11 cellular contexts compared by ENCODE assay signal in genomic region chr6:39882567-39882953, GRCh38. TPM values are rescaled to one million over a fixed set of nuclear protein-coding genes. Genes with fewer than 3 reads are reported as not detected.
DNase-seq lines count a peak whose midpoint lies in the region; ATAC-seq and TF ChIP-seq lines count a peak whose summit lies in the region.
"Had no signal": no experiment of that assay in that cellular context is flagged by ENCODE, and none has a peak within 500 bp of the region (broad histone marks: within the 10 kb centered on the region; RNA-seq: fewer than 3 reads in every experiment).

No MANE protein-coding gene starts in this region.

- no peaks in the 10 kb centered on the region for H3K23me2 ChIP-seq in H9 (ENCODE audit: insufficient read length, low read depth, low read length, poor library complexity, severe bottlenecking)

- H3K27ac Mint-ChIP-seq in mesothelial cell of epicardium (peak overlapping the region; percentile 88), H9 (peak overlapping the region in 1 of 3 experiments; percentile 30; a peak in 1 of 7 replicates)

- no peak overlapping the region for H2BK15ac ChIP-seq in H9 (ENCODE audit: low read depth, low read length)

- no peak overlapping the region for H3K18ac ChIP-seq in H9 (ENCODE audit: insufficient read length, low read depth, low read length)

- H4K20me1 ChIP-seq in H9 (ENCODE audit: control insufficient read depth, insufficient read depth, insufficient read length), result no peaks in the 10 kb centered on the region

- no peak overlapping the region for H3K4me3 Mint-ChIP-seq in mesothelial cell of epicardium
- no peak overlapping the region for H3K4me3 Mint-ChIP-seq in H9

- no peak overlapping the region for H3K23ac ChIP-seq in H9 (ENCODE audit: insufficient read length, low read depth, low read length)

- H3K36me3 ChIP-seq in thyroid gland (peaks cover 0 to 2% of the 10 kb centered on the region in 2 donors), suprapubic skin (peaks cover 6% of the 10 kb centered on the region)

- no peak overlapping the region for H2BK20ac ChIP-seq in H9 (ENCODE audit: low read depth, low read length, poor library complexity, severe bottlenecking)

- H4K8ac ChIP-seq in H9 (replicated peaks; ENCODE audit: insufficient read length, low read depth, low read length), result no peak overlapping the region

- no peak for TF ChIP-seq POLR2A in thyroid gland (IDR thresholded peaks at IDR 0.05)
- no peak for TF ChIP-seq POLR2A in suprapubic skin (IDR thresholded peaks at IDR 0.05)

- no peaks in the 10 kb centered on the region for H3K79me2 ChIP-seq in H9 (ENCODE audit: insufficient read depth, low read length)

- no peaks in the 10 kb centered on the region for H3K79me1 ChIP-seq in H9 (ENCODE audit: insufficient read depth, low read depth, low read length, poor library complexity, severe bottlenecking)

- no peak overlapping the region for H3T11ph ChIP-seq in H9 (ENCODE audit: low read length)

- no peaks in the 10 kb centered on the region for H3K9me3 Mint-ChIP-seq in mesothelial cell of epicardium
- H3K9me3 Mint-ChIP-seq in H9, result no peaks in the 10 kb centered on the region; a peak in 1 of 5 replicates

- peak overlapping the region in 2 of 3 donors; percentile 46 to 58 for H3K27ac ChIP-seq in thyroid gland
- no peak overlapping the region for H3K27ac ChIP-seq in H9 (ENCODE audit: insufficient read length, low read depth, low read length)
- H3K27ac ChIP-seq in suprapubic skin, result no peak overlapping the region
- H3K27ac ChIP-seq: VCaP had no signal

- H2BK12ac ChIP-seq in H9 (ENCODE audit: insufficient read length, low read depth, low read length), result no peak overlapping the region

- no peak overlapping the region for H3K9ac ChIP-seq in H9 (ENCODE audit: extremely low read depth, insufficient read length, low read length)

- intact Hi-C loops in thyroid gland (cut with DNase I), result no loop called here

- TF ChIP-seq EP300 in suprapubic skin (IDR thresholded peaks at IDR 0.05), result no peak

- 17 to 24% methylated on average over 8 of the region's 8 CpGs for WGBS in thyroid gland, 2 donors
- WGBS in H9 (ENCODE audit: extremely low coverage, insufficient read length, low lambda C conversion rate), result no CpG with 5 or more reads among the region's 8 CpGs
- WGBS in suprapubic skin, result 45% methylated on average over 8 of the region's 8 CpGs

- peaks cover 14 to 48% of the 10 kb centered on the region in 2 donors for H3K4me1 ChIP-seq in thyroid gland
- H3K4me1 ChIP-seq in H9 (ENCODE audit: insufficient read depth, low read length), result no peaks in the 10 kb centered on the region
- peaks cover 12% of the 10 kb centered on the region for H3K4me1 ChIP-seq in suprapubic skin

- H3K4me2 ChIP-seq in H9 (ENCODE audit: insufficient read depth, insufficient read length, low read length), result no peak overlapping the region

- no peak overlapping the region for H4K5ac ChIP-seq in H9 (ENCODE audit: insufficient read length, low read depth, low read length)

- TF ChIP-seq CTCF in epithelial cell of proximal tubule (conservative IDR thresholded peaks at IDR 0.05; ENCODE audit: low read depth, low read length) (no peak), mesothelial cell of epicardium (IDR thresholded peaks at IDR 0.05; ENCODE audit: unreplicated experiment) (no peak), thyroid gland (IDR thresholded peaks at IDR 0.05) (no peak), H9 (conservative IDR thresholded peaks at IDR 0.05) (no peak), suprapubic skin (IDR thresholded peaks at IDR 0.05) (no peak)

- no peak overlapping the region for H2AFZ ChIP-seq in H9 (ENCODE audit: low read length)

- H3K9me3 ChIP-seq in thyroid gland (no peaks in the 10 kb centered on the region), H9 (ENCODE audit: control insufficient read depth, low read depth, low read length) (no peaks in the 10 kb centered on the region), suprapubic skin (no peaks in the 10 kb centered on the region)

- ATAC-seq in GM19467 (IDR thresholded peaks at IDR 0.05; ENCODE audit: unreplicated experiment), result no peak
- ATAC-seq: left colon had no signal

- H2AK5ac ChIP-seq in H9 (ENCODE audit: insufficient read length, low read length), result no peak overlapping the region

- peak; percentile 98 for DNase-seq in LHCN-M2 (ENCODE audit: low read depth)
- peak; percentile 41 for DNase-seq in epithelial cell of proximal tubule (ENCODE audit: low read depth)
- DNase-seq in mesothelial cell of epicardium (ENCODE audit: low spot score in 2 of 2, unreplicated experiment in 2 of 2), result no peak
- DNase-seq in thyroid gland, result peak; percentile 62 to 72
- DNase-seq in H9, result no peak
- DNase-seq in NCI-H2196 treated with DMSO at 0.1 percent for 48 hours (lab: John Stamatoyannopoulos, UW; ENCODE audit: unreplicated experiment), result no peak
- DNase-seq in suprapubic skin (ENCODE audit: low spot score in 2 of 2), result no peak
- DNase-seq: H7 had no signal

- H4K91ac ChIP-seq in H9 (ENCODE audit: insufficient read length, low read depth, low read length), result no peak overlapping the region

- no peak overlapping the region for H2BK5ac ChIP-seq in H9 (ENCODE audit: insufficient read length, low read length)

- H3K4me3 ChIP-seq in epithelial cell of proximal tubule (ENCODE audit: low read depth, low read length) (no peak overlapping the region), thyroid gland (replicated peaks in 1 of 3) (no peak overlapping the region), suprapubic skin (no peak overlapping the region)

- H2BK120ac ChIP-seq in H9 (ENCODE audit: low read depth, low read length, poor library complexity, severe bottlenecking), result no peak overlapping the region

- H3K27me3 ChIP-seq in thyroid gland, result no peaks in the 10 kb centered on the region
- H3K27me3 ChIP-seq in H9 (ENCODE audit: insufficient read depth, low read length), result no peaks in the 10 kb centered on the region
- no peaks in the 10 kb centered on the region for H3K27me3 ChIP-seq in suprapubic skin

- H3K56ac ChIP-seq in H9 (ENCODE audit: insufficient read length, low read depth, low read length), result no peak overlapping the region

- H3K27me3 Mint-ChIP-seq in mesothelial cell of epicardium (ENCODE audit: low read depth) (no peaks in the 10 kb centered on the region), H9 (ENCODE audit: low read depth) (peaks cover 2% of the 10 kb centered on the region)

- H3K36me3 Mint-ChIP-seq in mesothelial cell of epicardium, result no peaks in the 10 kb centered on the region
- no peaks in the 10 kb centered on the region; a peak in 1 of 7 replicates for H3K36me3 Mint-ChIP-seq in H9 (ENCODE audit: insufficient read depth in 1 of 3, low read depth in 3 of 3)

- H3K4ac ChIP-seq in H9 (ENCODE audit: low read depth, low read length), result no peak overlapping the region

- H3K14ac ChIP-seq in H9 (ENCODE audit: insufficient read depth, low read length), result no peak overlapping the region

- peaks cover 11% of the 10 kb centered on the region for H3K4me1 Mint-ChIP-seq in mesothelial cell of epicardium
- peaks cover 3 to 8% of the 10 kb centered on the region in 2 experiments; a peak in 2 of 4 replicates for H3K4me1 Mint-ChIP-seq in H9

RNA-seq across cellular contexts. Expression of gene MOCS1, which starts 51.7 kb away (rescaled TPM):
- 13.5 and 13.9 TPM in 2 replicates for total RNA-seq in LHCN-M2 (2014; rRNA removed)
- polyA plus RNA-seq in LHCN-M2 (2012), result 10.7 TPM
- total RNA-seq in epithelial cell of proximal tubule, result 6.5 and 10.1 TPM in 2 replicates
- total RNA-seq in mesothelial cell of epicardium, result 3.3 to 4.1 TPM (median 3.8 TPM) in 3 replicates
- 10 to 100 TPM; 23.4 to 39.8 (median 33.1) TPM for total RNA-seq in thyroid gland
- 14.0 and 15.2 TPM in 2 replicates for total RNA-seq in H9 (2021)
- 10 to 100 TPM in 2 of 4 donors, 1 to 10 TPM in 2; 4.2 to 13.8 (median 10.2) TPM for total RNA-seq in suprapubic skin

Comparison
In these comparisons a context has a peak if more than half of its experiments do, and no peak if none do; other contexts are left out.
1. DNase-seq: peak in LHCN-M2 (single experiment), epithelial cell of proximal tubule (single experiment) and thyroid gland (2 of 2); none in mesothelial cell of epicardium (0 of 2), H9 (single experiment), NCI-H2196 treated with DMSO at 0.1 percent for 48 hours (single experiment) and suprapubic skin (0 of 2).
2. H3K27ac ChIP-seq: peak in thyroid gland (2 of 3); none in H9 (single experiment) and suprapubic skin (single experiment).